ENCODE assay signal across 24 cellular contexts in the genomic region with DNA sequence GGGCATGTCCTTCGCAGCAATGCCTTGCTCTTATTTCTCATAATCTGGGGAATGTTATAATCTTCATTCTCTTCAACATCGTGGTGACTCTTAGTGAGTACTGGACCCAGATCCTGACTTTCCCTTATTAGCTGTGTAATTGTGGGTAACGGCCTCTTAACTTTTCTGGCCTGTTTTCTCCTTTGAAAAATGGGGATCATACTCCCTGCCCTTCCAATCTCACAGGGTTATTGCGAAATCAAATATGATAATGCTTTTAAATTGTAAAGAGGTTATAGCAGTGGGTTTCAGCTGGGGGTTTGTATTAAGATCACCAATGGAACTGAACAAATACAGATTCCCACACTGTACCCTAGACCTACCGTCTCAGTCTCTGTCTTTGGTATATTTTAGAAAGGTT.
DNase-seq lines count a peak whose midpoint lies in the region; ATAC-seq, FAIRE-seq and TF ChIP-seq lines count a peak whose summit lies in the region.
"Had no signal": no experiment of that assay in that cellular context is flagged by ENCODE, and none has a peak within 500 bp of the region (broad histone marks: within the 10 kb centered on the region; RNA-seq: fewer than 3 reads in every experiment).

No MANE protein-coding gene starts in this region.

- intact Hi-C loops in HepG2 (cut with micrococcal nuclease; ENCODE audit: unreplicated experiment) (no loop called here), right lobe of liver (cut with DNase I) (no loop called here), K562 (cut with micrococcal nuclease) (no loop called here)

- in situ Hi-C loops in HepG2 (cut with HindIII; ENCODE audit: extremely low pct_ligation_motif_present, low pct_unique_long_range_greater_than_20kb) (no loop called here), K562 (cut with MboI) (no loop called here)

- H3K4me1 ChIP-seq in HepG2 (ENCODE audit: insufficient read depth, low read length), result no peaks in the 10 kb centered on the region
- H3K4me1 ChIP-seq in right lobe of liver, result peaks cover 0 to 13% (median 3%) of the 10 kb centered on the region in 4 donors
- H3K4me1 ChIP-seq in K562 (replicated peaks in 1 of 2; ENCODE audit: control insufficient read depth in 2 of 2, insufficient read depth in 2 of 2, low read length in 2 of 2), result no peaks in the 10 kb centered on the region
- H3K4me1 ChIP-seq: A549 had no signal

- TF ChIP-seq RAD21 in HepG2 (CRISPR knock-in tag; IDR thresholded peaks at IDR 0.05) (no peak), K562 (CRISPR knock-in tag; conservative IDR thresholded peaks at IDR 0.05 in 1 of 2, IDR thresholded peaks at IDR 0.05 in 1 of 2) (no peak)

- H3K9me3 Mint-ChIP-seq in stimulated activated memory B cell treated with anti-CD40 and anti-IgM and Interleukin-4, amounts not matched to agents 10 μg/mL and 1 μg/mL and 100 μg/mL, for 72 hours, result no peaks in the 10 kb centered on the region
- H3K9me3 Mint-ChIP-seq: CD14-positive monocyte; CD4-positive, alpha-beta T cell; CD8-positive, alpha-beta memory T cell; H9 had no signal

- TF ChIP-seq POLR2A in HepG2 (IDR thresholded peaks at IDR 0.05; ENCODE audit: insufficient read depth in 1 of 2, low read depth in 2 of 2, low read length in 2 of 2) (no peak), right lobe of liver (IDR thresholded peaks at IDR 0.05) (no peak), K562 (conservative IDR thresholded peaks at IDR 0.05) (no peak)

- H3K27me3 ChIP-seq in HepG2 (ENCODE audit: control insufficient read depth in 1 of 2, insufficient read depth in 2 of 2, low read length in 2 of 2) (no peaks in the 10 kb centered on the region), right lobe of liver (no peaks in the 10 kb centered on the region), K562 (ENCODE audit: control insufficient read depth in 2 of 2, insufficient read depth in 2 of 2, low read length in 2 of 2) (no peaks in the 10 kb centered on the region)
- H3K27me3 ChIP-seq: BE2C; BLaER1 treated with 17β-estradiol and CSF1 and Interleukin-3, amounts not matched to agents 10 nM and 100 nM had no signal

- no TSS peak for BruUV-seq in HepG2 (replicated peaks; lab: Mats Ljungman, UMichigan)
- no TSS peak for BruUV-seq in K562 (replicated peaks; lab: Mats Ljungman, UMichigan)

- no peaks in the 10 kb centered on the region for H3K27me3 Mint-ChIP-seq in stimulated activated memory B cell treated with anti-CD40 and anti-IgM and Interleukin-4, amounts not matched to agents 10 μg/mL and 1 μg/mL and 100 μg/mL, for 72 hours
- H3K27me3 Mint-ChIP-seq: CD4-positive, alpha-beta T cell; CD8-positive, alpha-beta memory T cell had no signal

- no peaks in the 10 kb centered on the region for H3K9me3 ChIP-seq in HepG2 (ENCODE audit: low read length)
- no peaks in the 10 kb centered on the region for H3K9me3 ChIP-seq in right lobe of liver
- no peaks in the 10 kb centered on the region; the same call in 1 of the 2 replicates for H3K9me3 ChIP-seq in K562 (replicated peaks; ENCODE audit: control insufficient read depth, insufficient read depth, low read depth, low read length)
- H3K9me3 ChIP-seq: A549, BE2C had no signal

- FAIRE-seq in HepG2 (lab: Jason Lieb, UNC), result no peak
- FAIRE-seq in K562 (lab: Jason Lieb, UNC), result no peak
- FAIRE-seq: A549, D721Med, GM12878, GM19239 had no signal

- H3K27ac Mint-ChIP-seq in stimulated activated memory B cell treated with anti-CD40 and anti-IgM and Interleukin-4, amounts not matched to agents 10 μg/mL and 1 μg/mL and 100 μg/mL, for 72 hours, result peak overlapping the region; percentile 56
- H3K27ac Mint-ChIP-seq: CD14-positive monocyte; CD4-positive, alpha-beta T cell; CD8-positive, alpha-beta memory T cell; H9 had no signal

- no peaks in the 10 kb centered on the region for H3K79me2 ChIP-seq in HepG2 (ENCODE audit: insufficient read depth, low read length)
- no peaks in the 10 kb centered on the region for H3K79me2 ChIP-seq in K562 (ENCODE audit: control insufficient read depth, insufficient read depth, low read length)

- ATAC-seq in HepG2 (no peak), right lobe of liver (no peak), K562 (no peak), HG03196 (IDR thresholded peaks at IDR 0.05; ENCODE audit: unreplicated experiment) (no peak)
- no peak for ATAC-seq in stimulated activated memory B cell treated with anti-CD40 and anti-IgM and Interleukin-4, amounts not matched to agents 10 μg/mL and 1 μg/mL and 100 μg/mL, for 72 hours
- ATAC-seq: A549, GM12878, HCT116 had no signal

- H3K4me2 ChIP-seq in HepG2 (ENCODE audit: low read depth, low read length) (no peak overlapping the region), K562 (ENCODE audit: insufficient read depth, low read length) (no peak overlapping the region)
- H3K4me2 ChIP-seq: A549; BLaER1 treated with 17β-estradiol and CSF1 and Interleukin-3, amounts not matched to agents 10 nM and 100 nM had no signal

- CTCF ChIA-PET in HepG2 (lab: Yijun Ruan, JAX; ENCODE audit: low intra/inter-chr PET ratio, low total read pairs) (no interaction called here), K562 (lab: Yijun Ruan, JAX; ENCODE audit: low intra/inter-chr PET ratio) (no interaction called here)

- H4K20me1 ChIP-seq in HepG2 (ENCODE audit: insufficient read depth, low read length) (no peaks in the 10 kb centered on the region), K562 (replicated peaks; ENCODE audit: control insufficient read depth, insufficient read depth, low read length) (no peaks in the 10 kb centered on the region)

- H3K9me1 ChIP-seq in K562 (ENCODE audit: control insufficient read depth, insufficient read depth, low read length), result no peaks in the 10 kb centered on the region

- peaks cover 58% of the 10 kb centered on the region for H3K36me3 Mint-ChIP-seq in stimulated activated memory B cell treated with anti-CD40 and anti-IgM and Interleukin-4, amounts not matched to agents 10 μg/mL and 1 μg/mL and 100 μg/mL, for 72 hours

- peaks cover 17% of the 10 kb centered on the region for H3K4me1 Mint-ChIP-seq in stimulated activated memory B cell treated with anti-CD40 and anti-IgM and Interleukin-4, amounts not matched to agents 10 μg/mL and 1 μg/mL and 100 μg/mL, for 72 hours
- H3K4me1 Mint-ChIP-seq: CD14-positive monocyte had no signal

- H3K27ac ChIP-seq in HepG2 (ENCODE audit: extremely low read length, insufficient read depth, low read length) (no peak overlapping the region), right lobe of liver (no peak overlapping the region), K562 (ENCODE audit: extremely low read depth, low read depth, low read length) (no peak overlapping the region)
- H3K27ac ChIP-seq: A549; BLaER1 treated with 17β-estradiol and CSF1 and Interleukin-3, amounts not matched to agents 10 nM and 100 nM had no signal

- no peak overlapping the region for H3K4me3 Mint-ChIP-seq in stimulated activated memory B cell treated with anti-CD40 and anti-IgM and Interleukin-4, amounts not matched to agents 10 μg/mL and 1 μg/mL and 100 μg/mL, for 72 hours
- H3K4me3 Mint-ChIP-seq: CD14-positive monocyte; CD4-positive, alpha-beta T cell; CD8-positive, alpha-beta memory T cell; H9 had no signal

- POLR2A ChIA-PET in HepG2 (lab: Yijun Ruan, JAX), result no interaction called here
- POLR2A ChIA-PET in K562 (lab: Yijun Ruan, JAX), result interaction anchor here (0.6 kb wide), 1 partner anchor 525 kb away, joined by 3 read pairs; no protein-coding TSS in a partner anchor

- no peak overlapping the region for H3K9ac ChIP-seq in HepG2 (ENCODE audit: insufficient read depth, low read depth, low read length)
- no peak overlapping the region for H3K9ac ChIP-seq in K562 (ENCODE audit: insufficient read depth in 1 of 2, low read depth in 2 of 2, low read length in 2 of 2)
- H3K9ac ChIP-seq: BLaER1 treated with 17β-estradiol and CSF1 and Interleukin-3, amounts not matched to agents 10 nM and 100 nM had no signal

- WGBS in HepG2 (ENCODE audit: low lambda C conversion rate), result 91% methylated on average over 5 of the region's 5 CpGs
- 89% methylated on average over 5 of the region's 5 CpGs for whole genome bisulfite sequencing in right lobe of liver (ENCODE audit: insufficient coverage, low coverage, low lambda C conversion rate, missing lambda C conversion rate)
- WGBS in K562 (ENCODE audit: insufficient coverage, low coverage, missing lambda C conversion rate), result 60% methylated on average over 5 of the region's 5 CpGs

- peaks cover 17 to 34% of the 10 kb centered on the region in 2 experiments; a peak in 4 of 5 replicates for H3K36me3 ChIP-seq in HepG2 (replicated peaks in 1 of 2; ENCODE audit: control insufficient read depth in 1 of 2, insufficient read depth in 2 of 2, low read length in 2 of 2)
- H3K36me3 ChIP-seq in right lobe of liver, result no peaks in the 10 kb centered on the region
- H3K36me3 ChIP-seq in K562 (ENCODE audit: control insufficient read depth, insufficient read depth, low read length), result peaks cover 2% of the 10 kb centered on the region; the same call in 1 of the 3 replicates

- TF ChIP-seq CTCF in HepG2 (CRISPR knock-in tag; IDR thresholded peaks at IDR 0.05) (no peak), right lobe of liver (IDR thresholded peaks at IDR 0.05) (no peak), K562 (IDR thresholded peaks at IDR 0.05 in 2 of 3, conservative IDR thresholded peaks at IDR 0.05 in 1 of 3; ENCODE audit: insufficient read depth in 2 of 3, low read depth in 1 of 3, low read length in 3 of 3) (no peak)

- H2AFZ ChIP-seq in HepG2 (ENCODE audit: low read length) (no peak overlapping the region), K562 (ENCODE audit: low read depth, low read length) (no peak overlapping the region)

- DNase-seq in HepG2 (ENCODE audit: low spot score), result no peak
- no peak for DNase-seq in right lobe of liver
- DNase-seq in K562 (ENCODE audit: extremely low read depth in 1 of 4, low spot score in 3 of 4), result no peak
- DNase-seq in GOT3 (lab: John Stamatoyannopoulos, UW), result no peak
- DNase-seq: 8988T; ACHN; AML-193; BE2C; CD4-positive, alpha-beta T cell; CD8-positive, alpha-beta memory T cell; DMS 273 treated with DMSO at 0.1 percent for 48 hours; DMS79; EL; GDM1; H9 had no signal

- no peak overlapping the region for H3K4me3 ChIP-seq in HepG2 (replicated peaks in 1 of 3; ENCODE audit: insufficient read depth in 1 of 3, low read depth in 2 of 3, low read length in 3 of 3)
- no peak overlapping the region for H3K4me3 ChIP-seq in right lobe of liver
- no peak overlapping the region for H3K4me3 ChIP-seq in K562
- H3K4me3 ChIP-seq: A549; BLaER1 treated with 17β-estradiol and CSF1 and Interleukin-3, amounts not matched to agents 10 nM and 100 nM; GM12878 had no signal

- TF ChIP-seq EP300 in HepG2 (IDR thresholded peaks at IDR 0.05; ENCODE audit: low read depth in 2 of 2, low read length in 2 of 2), result no peak
- TF ChIP-seq EP300 in HepG2 (CRISPR knock-in tag; IDR thresholded peaks at IDR 0.05; ENCODE audit: borderline replicate concordance), result no peak
- TF ChIP-seq EP300 in K562 (IDR thresholded peaks at IDR 0.05; ENCODE audit: low read length), result no peak

TF ChIP-seq in HepG2, 621 proteins besides CTCF, POLR2A, EP300 and RAD21 (continues in another document):
- TF ChIP-seq CEBPG (CRISPR knock-in tag; IDR thresholded peaks at IDR 0.05) (peak; percentile 25; the same call in 1 of the 2 replicates), ZNF549 (CRISPR knock-in tag; IDR thresholded peaks at IDR 0.05) (no peak), ZNF224 (CRISPR knock-in tag; IDR thresholded peaks at IDR 0.05) (no peak)

TF ChIP-seq in K562, 482 proteins besides CTCF, POLR2A, EP300 and RAD21 (continues in another document):
- TF ChIP-seq DMBX1 (CRISPR knock-in tag; IDR thresholded peaks at IDR 0.05; ENCODE audit: borderline replicate concordance), result no peak
- peak; percentile 92 for TF ChIP-seq CEBPB (tag; IDR thresholded peaks at IDR 0.05)

Comparison
In these comparisons a context has a peak if more than half of its experiments do, and no peak if none do; other contexts are left out.
1. Of the 241 proteins assayed by ChIP-seq in both HepG2 and K562: peak only in HepG2: none; only in K562: none; in both: CEBPB; in neither: 239; mixed calls (peak in some experiments, not most) for 1.